In genomic region chr1:24020032-24020431, GRCh38 we compare ENCODE assay signal across 12 cellular contexts. TPM values are rescaled to one million over a fixed set of nuclear protein-coding genes. Genes with fewer than 3 reads are reported as not detected.
DNase-seq lines count a peak whose midpoint lies in the region; ATAC-seq and TF ChIP-seq lines count a peak whose summit lies in the region.
"Had no signal": no experiment of that assay in that cellular context is flagged by ENCODE, and none has a peak within 500 bp of the region (broad histone marks: within the 10 kb centered on the region; RNA-seq: fewer than 3 reads in every experiment).

No MANE protein-coding gene starts in this region.

- no peak overlapping the region for H2AFZ ChIP-seq in PC-3 (ENCODE audit: low read length)

- no peaks in the 10 kb centered on the region for H3K79me2 ChIP-seq in PC-3 (ENCODE audit: low read length)

- H3K9me2 ChIP-seq in PC-3 (replicated peaks; ENCODE audit: low read length) = no peaks in the 10 kb centered on the region

- ATAC-seq in PC-3 (no peak), thoracic aorta (ENCODE audit: insufficient number of reproducible peaks, low FRiP score, low read depth) (no peak), left lobe of liver (no peak)

- H3K4me1 ChIP-seq in PC-3 (ENCODE audit: insufficient read depth, low read length) = peaks cover 34% of the 10 kb centered on the region
- H3K4me1 ChIP-seq in muscle layer of colon (ENCODE audit: insufficient read depth, low read length) = peaks cover 72% of the 10 kb centered on the region
- H3K4me1 ChIP-seq in thoracic aorta (ENCODE audit: control insufficient read depth in 1 of 2, low read depth in 2 of 2) = peaks cover 61 to 72% of the 10 kb centered on the region in 2 donors

- CTCF ChIA-PET in PC-3 (lab: Charles Lee) = no interaction called here

- H3K27me3 ChIP-seq in PC-3 (ENCODE audit: low read length) = no peaks in the 10 kb centered on the region
- no peaks in the 10 kb centered on the region for H3K27me3 ChIP-seq in dorsolateral prefrontal cortex
- H3K27me3 ChIP-seq in muscle layer of colon (ENCODE audit: control insufficient read depth in 1 of 2, insufficient read depth in 2 of 2, low read length in 2 of 2) = no peaks in the 10 kb centered on the region
- no peaks in the 10 kb centered on the region for H3K27me3 ChIP-seq in thoracic aorta (replicated peaks; ENCODE audit: insufficient read depth)

- no peak for DNase-seq in PC-3
- no peak for DNase-seq in dorsolateral prefrontal cortex
- DNase-seq in thoracic aorta (ENCODE audit: low spot score) = no peak
- DNase-seq in OCI-M1 (lab: John Stamatoyannopoulos, UW) = no peak
- DNase-seq in DMS 273 treated with DMSO at 0.1 percent for 48 hours (lab: John Stamatoyannopoulos, UW) = no peak
- DNase-seq in left lobe of liver (ENCODE audit: low spot score) = no peak
- DNase-seq in GM10266 (ENCODE audit: extremely low spot score) = no peak
- DNase-seq: activated T-cell treated with anti-CD3 and anti-CD28 coated beads, Interleukin-2, amount 50 U/mL, for 1 hour; Calu3; NCI-H1417; occipital lobe had no signal

- no peak for TF ChIP-seq CTCF in PC-3 (conservative IDR thresholded peaks at IDR 0.05; ENCODE audit: low read depth, low read length)
- TF ChIP-seq CTCF in dorsolateral prefrontal cortex (IDR thresholded peaks at IDR 0.05 in 54 of 56, conservative IDR thresholded peaks at IDR 0.05 in 2 of 56; ENCODE audit: low read depth in 1 of 56, partially characterized antibody in 56 of 56) = no peak
- TF ChIP-seq CTCF in thoracic aorta (IDR thresholded peaks at IDR 0.05) = no peak
- TF ChIP-seq CTCF in GM10266 (IDR thresholded peaks at IDR 0.05; ENCODE audit: control insufficient read depth, insufficient read depth, low read depth, missing control alignments) = no peak

- no peak overlapping the region for H3K9ac ChIP-seq in PC-3 (ENCODE audit: low read length)
- no peak overlapping the region for H3K9ac ChIP-seq in muscle layer of colon (ENCODE audit: low read length)

- intact Hi-C loops in PC-3 (cut with micrococcal nuclease) (no loop called here), dorsolateral prefrontal cortex (cut with DNase I) (no loop called here)

- BruUV-seq in PC-3 (replicated peaks; lab: Mats Ljungman, UMichigan) = no TSS peak

- H3K4me3 ChIP-seq in PC-3 (ENCODE audit: low read length) (no peak overlapping the region), dorsolateral prefrontal cortex (no peak overlapping the region), muscle layer of colon (ENCODE audit: low read depth in 1 of 2, low read length in 2 of 2) (no peak overlapping the region), thoracic aorta (peak overlapping the region; percentile 58)

- POLR2A ChIA-PET in PC-3 (lab: Charles Lee; ENCODE audit: unreplicated experiment) = no interaction called here

- no peaks in the 10 kb centered on the region for H3K9me3 ChIP-seq in PC-3 (ENCODE audit: low read length)
- H3K9me3 ChIP-seq in muscle layer of colon (ENCODE audit: low read length) = no peaks in the 10 kb centered on the region
- no peaks in the 10 kb centered on the region for H3K9me3 ChIP-seq in thoracic aorta

- peaks cover 4% of the 10 kb centered on the region for H3F3A ChIP-seq in PC-3 (ENCODE audit: low read length, unreplicated experiment)

- no peaks in the 10 kb centered on the region for H4K20me1 ChIP-seq in PC-3 (ENCODE audit: low read length)

- H3K27ac ChIP-seq in PC-3 (ENCODE audit: low read length) = peak overlapping the region; percentile 96; the same call in 1 of the 2 replicates
- peak overlapping the region in 43 of 59 donors; percentile 13 to 92 (median 81) for H3K27ac ChIP-seq in dorsolateral prefrontal cortex
- peak overlapping the region; percentile 95 for H3K27ac ChIP-seq in muscle layer of colon (ENCODE audit: low read depth, low read length)
- peak overlapping the region; percentile 93 to 95 for H3K27ac ChIP-seq in thoracic aorta

- H3K36me3 ChIP-seq in PC-3 (ENCODE audit: low read depth, low read length) = no peaks in the 10 kb centered on the region
- H3K36me3 ChIP-seq in muscle layer of colon (ENCODE audit: insufficient read depth, low read length) = no peaks in the 10 kb centered on the region
- H3K36me3 ChIP-seq in thoracic aorta = no peaks in the 10 kb centered on the region

- H3K4me2 ChIP-seq in PC-3 (ENCODE audit: low read length) = no peak overlapping the region

RNA-seq across cellular contexts. Expression of gene SRSF10, which starts 39.9 kb away (rescaled TPM):
- total RNA-seq in PC-3 (2014; rRNA removed) (109 and 121 TPM in 2 replicates), dorsolateral prefrontal cortex (10 to 100 TPM; 59.4 to 96.0 (median 77.6) TPM), thoracic aorta (100 to 1,000 TPM in 1 of 2 donors, 10 to 100 TPM in 1; 73.9 to 126 TPM), left lobe of liver (31.1 TPM)
